In the genomic region with DNA sequence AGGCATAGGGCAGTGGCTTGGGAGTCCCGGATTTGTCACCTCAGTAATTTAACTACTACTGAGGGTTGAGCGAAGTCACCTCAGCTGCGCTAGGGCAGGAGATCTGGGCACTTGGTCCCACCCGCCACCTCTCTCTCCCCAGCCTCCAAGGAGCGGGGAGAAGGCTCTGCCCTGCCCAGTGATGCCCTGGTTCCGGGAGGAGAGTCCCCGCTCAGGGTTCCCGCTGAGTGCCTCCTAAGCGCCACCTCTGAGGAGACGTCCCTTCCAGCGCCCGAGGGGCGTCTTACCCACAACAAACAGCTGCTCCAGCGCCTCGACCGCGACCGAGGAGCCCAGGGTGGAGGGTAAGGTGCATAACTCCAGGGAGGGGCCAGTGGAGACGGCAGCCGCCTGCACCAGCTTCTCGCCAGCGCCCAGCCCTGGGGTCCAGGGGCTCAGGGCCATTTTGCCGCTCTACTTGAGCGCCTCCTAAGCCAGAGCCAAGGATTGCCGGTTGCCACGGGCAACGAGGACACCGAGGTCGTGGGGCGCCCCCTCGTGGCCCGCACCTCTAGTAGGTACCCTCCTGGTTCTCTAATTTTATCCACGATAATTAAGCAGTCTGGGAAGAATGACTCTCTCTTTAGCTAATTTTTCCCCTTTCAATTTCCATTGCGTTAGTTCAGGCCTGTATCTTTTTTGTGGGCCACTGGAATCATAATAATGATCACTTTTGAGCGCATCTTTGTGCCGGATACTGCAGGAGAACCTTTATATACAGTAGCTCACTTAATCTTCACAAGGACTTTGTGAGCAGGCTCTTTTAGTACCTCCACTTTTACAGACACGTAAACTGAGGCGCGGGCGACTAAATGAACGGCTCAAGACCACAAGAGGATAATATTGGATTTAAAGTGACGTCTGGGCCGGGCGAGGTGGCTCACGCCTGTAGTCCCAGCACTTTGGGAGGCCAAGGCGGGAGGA, we compare ENCODE assay signal across 8 cellular contexts. TPM values are rescaled to one million over a fixed set of nuclear protein-coding genes. Genes with fewer than 3 reads are reported as not detected.
DNase-seq lines count a peak whose midpoint lies in the region; ATAC-seq and TF ChIP-seq lines count a peak whose summit lies in the region.

A gene (minus strand): TSS at position 481 of the 963 bp plus-strand sequence. CDS start 37 bp downstream, at position 444.

- 13 to 15% methylated on average over 42 to 45 of the region's 46 CpGs for WGBS in GM23248 (ENCODE audit: low coverage in 1 of 2, low lambda C conversion rate in 2 of 2, missing lambda C conversion rate in 2 of 2), 2 experiments
- 18 to 20% methylated on average over 46 of the region's 46 CpGs for WGBS in heart right ventricle, 2 donors
- WGBS in trophoblast cell (ENCODE audit: extremely low coverage, insufficient coverage, insufficient read length), result no CpG with 5 or more reads among the region's 46 CpGs
- 23 to 33% methylated on average over 32 to 44 of the region's 46 CpGs for WGBS in tibial nerve, 2 donors

- H3K36me3 Mint-ChIP-seq in activated naive CD8-positive, alpha-beta T cell treated with anti-CD3 and anti-CD28 coated beads for 36 hours, result no peaks in the 10 kb centered on the region

- no peak for TF ChIP-seq EP300 in tibial nerve (IDR thresholded peaks at IDR 0.05)

- no peak within 1 kb of the TSS for H3K27ac ChIP-seq in GM23248
- no peak within 1 kb of the TSS for H3K27ac ChIP-seq in heart right ventricle
- H3K27ac ChIP-seq in trophoblast cell (ENCODE audit: low read depth, low read length), result no peak within 1 kb of the TSS
- H3K27ac ChIP-seq in tibial nerve, result no peak within 1 kb of the TSS

- H3K27ac Mint-ChIP-seq in activated naive CD8-positive, alpha-beta T cell treated with anti-CD3 and anti-CD28 coated beads for 36 hours, result no peak within 1 kb of the TSS

- TF ChIP-seq POLR2A in tibial nerve (IDR thresholded peaks at IDR 0.05), result no peak

- H3K4me3 ChIP-seq in GM23248 (peak within 1 kb of the TSS; percentile 69), heart right ventricle (peak within 1 kb of the TSS in 9 of 10 donors; percentile 16 to 54 (median 43)), trophoblast cell (ENCODE audit: low read depth, low read length) (peak within 1 kb of the TSS; percentile 69), tibial nerve (peak within 1 kb of the TSS; percentile 10 to 45 (median 38))

- no peaks in the 10 kb centered on the region for H3K9me3 Mint-ChIP-seq in activated naive CD8-positive, alpha-beta T cell treated with anti-CD3 and anti-CD28 coated beads for 36 hours

- H3K36me3 ChIP-seq in GM23248 (ENCODE audit: low read depth), result no peaks in the 10 kb centered on the region
- H3K36me3 ChIP-seq in heart right ventricle, result no peaks in the 10 kb centered on the region
- H3K36me3 ChIP-seq in trophoblast cell (ENCODE audit: control insufficient read depth in 1 of 2, insufficient read depth in 2 of 2, low read length in 2 of 2), result no peaks in the 10 kb centered on the region
- H3K36me3 ChIP-seq in tibial nerve, result no peaks in the 10 kb centered on the region

- H3F3A ChIP-seq in GM23248 (ENCODE audit: insufficient read depth), result no peaks in the 10 kb centered on the region

- H3K4me2 ChIP-seq in GM23248 (ENCODE audit: unreplicated experiment) (peak within 1 kb of the TSS; percentile 93), trophoblast cell (ENCODE audit: low read length) (peak within 1 kb of the TSS; percentile 92)

- no peak within 1 kb of the TSS for H3K23ac ChIP-seq in trophoblast cell (ENCODE audit: low read length)

- no peak within 1 kb of the TSS for H2BK12ac ChIP-seq in trophoblast cell (ENCODE audit: low read length)

- peak; percentile 69 to 92 (median 80) for ATAC-seq in heart right ventricle

- H2BK120ac ChIP-seq in trophoblast cell (ENCODE audit: insufficient read depth, low read length, poor library complexity), result no peak within 1 kb of the TSS

- in situ Hi-C loops in GM23248 (cut with MboI), result no loop called here

- no peaks in the 10 kb centered on the region for H3K79me2 ChIP-seq in GM23248 (ENCODE audit: insufficient read depth)
- no peaks in the 10 kb centered on the region for H3K79me2 ChIP-seq in trophoblast cell (ENCODE audit: control insufficient read depth, insufficient read depth, low read length, poor library complexity)

- no peaks in the 10 kb centered on the region for H3K9me2 ChIP-seq in GM23248 (ENCODE audit: insufficient read depth)

- H2BK5ac ChIP-seq in trophoblast cell (ENCODE audit: low read depth, low read length, poor library complexity), result no peak within 1 kb of the TSS

- peaks cover 4% of the 10 kb centered on the region for H3K4me1 Mint-ChIP-seq in activated naive CD8-positive, alpha-beta T cell treated with anti-CD3 and anti-CD28 coated beads for 36 hours

- TF ChIP-seq CTCF in heart right ventricle (IDR thresholded peaks at IDR 0.05), result peak; percentile 31 to 71 (median 63)
- peak; percentile 52 to 65 (median 53) for TF ChIP-seq CTCF in tibial nerve (IDR thresholded peaks at IDR 0.05)

- no peak within 1 kb of the TSS for H2AK5ac ChIP-seq in trophoblast cell (ENCODE audit: low read length)

- H4K12ac ChIP-seq in trophoblast cell (ENCODE audit: low read depth, low read length), result no peak within 1 kb of the TSS

- H3K4ac ChIP-seq in trophoblast cell (ENCODE audit: low read depth, low read length), result no peak within 1 kb of the TSS

- peak within 1 kb of the TSS; percentile 21 for H4K8ac ChIP-seq in trophoblast cell (ENCODE audit: low read depth, low read length)

- H3K14ac ChIP-seq in trophoblast cell (ENCODE audit: low read length), result no peak within 1 kb of the TSS

- H3K9me3 ChIP-seq in GM23248 (ENCODE audit: low read depth) (no peaks in the 10 kb centered on the region), heart right ventricle (no peaks in the 10 kb centered on the region), trophoblast cell (ENCODE audit: insufficient read depth, low read depth, low read length) (peaks cover 3% of the 10 kb centered on the region), tibial nerve (no peaks in the 10 kb centered on the region)

- H3K27me3 ChIP-seq in GM23248 (replicated peaks; ENCODE audit: insufficient read depth) (peaks cover 8% of the 10 kb centered on the region), heart right ventricle (peaks cover 0 to 45% (median 19%) of the 10 kb centered on the region in 7 donors), trophoblast cell (ENCODE audit: insufficient read depth, low read length) (no peaks in the 10 kb centered on the region), tibial nerve (no peaks in the 10 kb centered on the region)

- peak within 1 kb of the TSS; percentile 82 for H2AFZ ChIP-seq in GM23248
- peak within 1 kb of the TSS; percentile 80 for H2AFZ ChIP-seq in trophoblast cell (ENCODE audit: insufficient read depth, low read length, poor library complexity)

- H3K79me1 ChIP-seq in trophoblast cell (ENCODE audit: low read length), result no peaks in the 10 kb centered on the region

- H3K18ac ChIP-seq in trophoblast cell (ENCODE audit: low read length), result no peak within 1 kb of the TSS

- H4K20me1 ChIP-seq in GM23248 (ENCODE audit: insufficient read depth), result no peaks in the 10 kb centered on the region

- peak within 1 kb of the TSS; percentile 25; the same call in 1 of the 2 replicates for H3K9ac ChIP-seq in GM23248
- H3K9ac ChIP-seq in trophoblast cell (ENCODE audit: low read length), result no peak within 1 kb of the TSS

- H3K4me1 ChIP-seq in GM23248 (ENCODE audit: insufficient read depth) (no peaks in the 10 kb centered on the region), heart right ventricle (peaks cover 0 to 12% (median 5%) of the 10 kb centered on the region in 9 donors), trophoblast cell (ENCODE audit: control insufficient read depth in 1 of 2, insufficient read depth in 2 of 2, low read length in 2 of 2) (peaks cover 0 to 2% of the 10 kb centered on the region in 2 experiments), tibial nerve (peaks cover 0 to 9% (median 3%) of the 10 kb centered on the region in 4 donors)

- no peak within 1 kb of the TSS for H4K91ac ChIP-seq in trophoblast cell (ENCODE audit: low read depth, low read length)

- peak; percentile 95 for DNase-seq in Daoy (ENCODE audit: low read depth)
- DNase-seq in GM23248, result peak; percentile 92
- DNase-seq in Kasumi-1 (lab: John Stamatoyannopoulos, UW), result peak; percentile 80 to 85
- peak; percentile 3 for DNase-seq in SKM-1 (lab: John Stamatoyannopoulos, UW; ENCODE audit: unreplicated experiment)
- peak; percentile 85 for DNase-seq in activated naive CD8-positive, alpha-beta T cell treated with anti-CD3 and anti-CD28 coated beads for 36 hours
- peak; percentile 61 to 81 for DNase-seq in heart right ventricle
- DNase-seq in trophoblast cell, result peak; percentile 78 to 89
- DNase-seq in tibial nerve (ENCODE audit: low spot score in 2 of 2), result peak; percentile 46 to 51

- intact Hi-C loops in heart right ventricle (cut with DNase I), result loop anchor here in 2 of 10 donors (10.0 kb wide), 2 partner anchors 72 to 452 kb away; no protein-coding TSS in a partner anchor

- H3K4me3 Mint-ChIP-seq in activated naive CD8-positive, alpha-beta T cell treated with anti-CD3 and anti-CD28 coated beads for 36 hours, result peak within 1 kb of the TSS; percentile 74

- peaks cover 22% of the 10 kb centered on the region for H3K27me3 Mint-ChIP-seq in activated naive CD8-positive, alpha-beta T cell treated with anti-CD3 and anti-CD28 coated beads for 36 hours

RNA-seq across cellular contexts. Expression of the gene that starts here (rescaled TPM):
- total RNA-seq in Daoy (2014; rRNA removed; shearing (Covaris generic)), result 0.12 TPM in 1 of 2 replicates, not detected in the other
- total RNA-seq in GM23248 (2014; rRNA removed; shearing (Covaris generic)), result not detected in 2 replicates
- polyA plus RNA-seq in GM23248 (2016; fragmentation: Nextera tagmentation; extraction: Ambion mirVana), result not detected in 2 replicates
- total RNA-seq in activated naive CD8-positive, alpha-beta T cell treated with anti-CD3 and anti-CD28 coated beads for 36 hours, result not detected
- not detected for total RNA-seq in heart right ventricle
- not detected for polyA plus RNA-seq in heart right ventricle
- not detected in 2 replicates for polyA plus RNA-seq in trophoblast cell (2013)
- total RNA-seq in tibial nerve, result not detected

Comparison
In these comparisons a context has a peak if more than half of its experiments do, and no peak if none do; other contexts are left out.
1. Peak in DNase-seq in Daoy; RNA of the gene not detected or under 1 TPM.
2. Peak in DNase-seq, H3K4me3 ChIP-seq, H3K9ac ChIP-seq and H3K4me2 ChIP-seq in GM23248; RNA of the gene not detected or under 1 TPM.
3. Peak in DNase-seq in activated naive CD8-positive, alpha-beta T cell treated with anti-CD3 and anti-CD28 coated beads for 36 hours; RNA of the gene not detected or under 1 TPM.
4. Peak in DNase-seq, ATAC-seq and H3K4me3 ChIP-seq in heart right ventricle; RNA of the gene not detected or under 1 TPM.
5. Peak in DNase-seq and H3K4me3 ChIP-seq in tibial nerve; RNA of the gene not detected or under 1 TPM.
6. DNase-seq: peak in every context shown above with its lines; median percentile 95 in Daoy; 92 in GM23248; 85 in activated naive CD8-positive, alpha-beta T cell treated with anti-CD3 and anti-CD28 coated beads for 36 hours; 84 in trophoblast cell; 82 in Kasumi-1; 71 in heart right ventricle; 48 in tibial nerve; 3 in SKM-1.